ENCODE assay signal across 24 cellular contexts in genomic region chr22:37012956-37013355, GRCh38. TPM values are rescaled to one million over a fixed set of nuclear protein-coding genes. Genes with fewer than 3 reads are reported as not detected.
DNase-seq lines count a peak whose midpoint lies in the region; ATAC-seq and TF ChIP-seq lines count a peak whose summit lies in the region.
"Had no signal": no experiment of that assay in that cellular context is flagged by ENCODE, and none has a peak within 500 bp of the region (broad histone marks: within the 10 kb centered on the region; RNA-seq: fewer than 3 reads in every experiment).

No MANE protein-coding gene starts in this region.

- DNase-seq in RWPE1 (ENCODE audit: low spot score): no peak
- DNase-seq in caudate nucleus (lab: John Stamatoyannopoulos, UW): no peak
- DNase-seq in left lobe of liver (ENCODE audit: low spot score): peak; percentile 80
- no peak for DNase-seq in stomach
- DNase-seq in GM19238 (ENCODE audit: insufficient read length, low spot score): no peak
- no peak for DNase-seq in activated CD8-positive, alpha-beta T cell treated with anti-CD3 and anti-CD28 coated beads, Interleukin-2, amount 10 ng/mL, durations not matched to agents 7 days and 5 days
- DNase-seq in C1 segment of cervical spinal cord (lab: John Stamatoyannopoulos, UW): no peak
- no peak for DNase-seq in NCI-H446 (lab: John Stamatoyannopoulos, UW)
- DNase-seq: CD8-positive, alpha-beta memory T cell; DMS 273 treated with DMSO at 0.1 percent for 48 hours; DMS79; EL; GDM1; GOT3; HFFc6; NCI-H1048; NCI-H1417; NCI-H1694; NCI-H2029 treated with DMSO at 0.1 percent for 48 hours; NCI-H526 treated with DMSO at 0.1 percent for 48 hours had no signal

- WGBS in stomach, 5 donors: 66 to 78% (median 75%) methylated on average over 10 of the region's 10 CpGs

- H3K4me3 ChIP-seq in stomach: no peak overlapping the region
- H3K4me3 ChIP-seq: GM12878, HAP-1 had no signal

- no peak overlapping the region for H3K4me3 Mint-ChIP-seq in activated CD8-positive, alpha-beta T cell treated with anti-CD3 and anti-CD28 coated beads, Interleukin-2, amount 10 ng/mL, durations not matched to agents 7 days and 5 days
- H3K4me3 Mint-ChIP-seq: CD14-positive monocyte; CD8-positive, alpha-beta memory T cell; HFFc6 had no signal

- no peaks in the 10 kb centered on the region for H3K4me1 Mint-ChIP-seq in activated CD8-positive, alpha-beta T cell treated with anti-CD3 and anti-CD28 coated beads, Interleukin-2, amount 10 ng/mL, durations not matched to agents 7 days and 5 days (ENCODE audit: low read depth)
- H3K4me1 Mint-ChIP-seq: CD8-positive, alpha-beta memory T cell had no signal

- peaks cover 0 to 10% (median 4%) of the 10 kb centered on the region in 4 donors for H3K36me3 ChIP-seq in stomach

- no peak for TF ChIP-seq POLR2A in stomach (IDR thresholded peaks at IDR 0.05)

- POLR2A ChIA-PET in RWPE1 (lab: Yijun Ruan, JAX; ENCODE audit: low non-redundant PET): no interaction called here
- POLR2A ChIA-PET in activated CD8-positive, alpha-beta T cell treated with anti-CD3 and anti-CD28 coated beads, Interleukin-2, amount 10 ng/mL, durations not matched to agents 7 days and 5 days (lab: Charles Lee): no interaction called here

- no peaks in the 10 kb centered on the region for H3K9me3 Mint-ChIP-seq in activated CD8-positive, alpha-beta T cell treated with anti-CD3 and anti-CD28 coated beads, Interleukin-2, amount 10 ng/mL, durations not matched to agents 7 days and 5 days (ENCODE audit: insufficient read depth)
- H3K9me3 Mint-ChIP-seq: CD8-positive, alpha-beta memory T cell; HFFc6; IgD-negative memory B cell had no signal

- CTCF ChIA-PET in RWPE1 (lab: Yijun Ruan, JAX): no interaction called here
- CTCF ChIA-PET in activated CD8-positive, alpha-beta T cell treated with anti-CD3 and anti-CD28 coated beads, Interleukin-2, amount 10 ng/mL, durations not matched to agents 7 days and 5 days (lab: Charles Lee): no interaction called here

- intact Hi-C loops in stomach (cut with DNase I; ENCODE audit: low total_unique reads): no loop called here

- peak; percentile 50 for ATAC-seq in left lobe of liver
- no peak for ATAC-seq in activated CD8-positive, alpha-beta T cell treated with anti-CD3 and anti-CD28 coated beads, Interleukin-2, amount 10 ng/mL, durations not matched to agents 7 days and 5 days
- ATAC-seq: GM12878 had no signal

- H3K27me3 ChIP-seq in stomach: no peaks in the 10 kb centered on the region

- no peak overlapping the region for H3K27ac Mint-ChIP-seq in activated CD8-positive, alpha-beta T cell treated with anti-CD3 and anti-CD28 coated beads, Interleukin-2, amount 10 ng/mL, durations not matched to agents 7 days and 5 days
- H3K27ac Mint-ChIP-seq: HFFc6, IgD-negative memory B cell had no signal

- peaks cover 38 to 82% (median 63%) of the 10 kb centered on the region in 4 donors for H3K4me1 ChIP-seq in stomach
- H3K4me1 ChIP-seq: HAP-1 had no signal

- peaks cover 15% of the 10 kb centered on the region for H3K27me3 Mint-ChIP-seq in activated CD8-positive, alpha-beta T cell treated with anti-CD3 and anti-CD28 coated beads, Interleukin-2, amount 10 ng/mL, durations not matched to agents 7 days and 5 days (ENCODE audit: low read depth)

- H3K27ac ChIP-seq in RWPE1: peak overlapping the region; percentile 34
- H3K27ac ChIP-seq in caudate nucleus (ENCODE audit: low read depth, low read length): peak overlapping the region; percentile 72
- peak overlapping the region in 4 of 5 donors; percentile 39 to 97 (median 71) for H3K27ac ChIP-seq in stomach

- H3K9me3 ChIP-seq in stomach: no peaks in the 10 kb centered on the region
- H3K9me3 ChIP-seq: HAP-1 had no signal

- TF ChIP-seq EP300 in stomach (IDR thresholded peaks at IDR 0.05): no peak

- no peaks in the 10 kb centered on the region for H3K36me3 Mint-ChIP-seq in activated CD8-positive, alpha-beta T cell treated with anti-CD3 and anti-CD28 coated beads, Interleukin-2, amount 10 ng/mL, durations not matched to agents 7 days and 5 days (ENCODE audit: low read depth)
- H3K36me3 Mint-ChIP-seq: CD8-positive, alpha-beta memory T cell had no signal

- TF ChIP-seq CTCF in RWPE1 (conservative IDR thresholded peaks at IDR 0.05; ENCODE audit: low read depth) (no peak), stomach (IDR thresholded peaks at IDR 0.05) (no peak)

RNA-seq across cellular contexts. Expression of gene TST, which starts 6.3 kb away (rescaled TPM):
- total RNA-seq in left lobe of liver (349 TPM), stomach (100 to 1,000 TPM in 1 of 5 donors, 10 to 100 TPM in 4; 51.8 to 709 (median 91.4) TPM)
- polyA plus RNA-seq in stomach: 100 to 1,000 TPM in 2 of 3 donors, 10 to 100 TPM in 1; 87.1 to 377 (median 103) TPM
- total RNA-seq in activated CD8-positive, alpha-beta T cell treated with anti-CD3 and anti-CD28 coated beads, Interleukin-2, amount 10 ng/mL, durations not matched to agents 7 days and 5 days: 1 to 10 TPM; 8.3 to 9.4 TPM

RNA-seq across cellular contexts. Expression of gene MPST, which starts 6.6 kb away (rescaled TPM):
- total RNA-seq in left lobe of liver (247 TPM), stomach (1,000 to 10,000 TPM in 1 of 5 donors, 100 to 1,000 TPM in 2, 10 to 100 TPM in 2; 48.3 to 1,943 (median 152) TPM)
- 100 to 1,000 TPM; 123 to 178 (median 172) TPM for polyA plus RNA-seq in stomach
- total RNA-seq in activated CD8-positive, alpha-beta T cell treated with anti-CD3 and anti-CD28 coated beads, Interleukin-2, amount 10 ng/mL, durations not matched to agents 7 days and 5 days: 10 to 100 TPM; 28.5 to 33.6 TPM

RNA-seq across cellular contexts. Expression of gene KCTD17, which starts 38.6 kb away (rescaled TPM):
- total RNA-seq in left lobe of liver (2.0 TPM), stomach (10 to 100 TPM in 2 of 5 donors, 1 to 10 TPM in 3; 1.8 to 82.8 (median 5.9) TPM)
- 10 to 100 TPM in 2 of 3 donors, 1 to 10 TPM in 1; 6.3 to 17.6 (median 12.1) TPM for polyA plus RNA-seq in stomach
- total RNA-seq in activated CD8-positive, alpha-beta T cell treated with anti-CD3 and anti-CD28 coated beads, Interleukin-2, amount 10 ng/mL, durations not matched to agents 7 days and 5 days: 10 to 100 TPM; 34.3 to 35.9 TPM

Comparison
In these comparisons a context has a peak if more than half of its experiments do, and no peak if none do; other contexts are left out.
1. RNA of gene TST, which starts 6.3 kb away (total RNA-seq): 349 TPM in left lobe of liver (single experiment) and 51.8 to 709 TPM in stomach; 8.3 to 9.4 TPM in activated CD8-positive, alpha-beta T cell treated with anti-CD3 and anti-CD28 coated beads, Interleukin-2, amount 10 ng/mL, durations not matched to agents 7 days and 5 days; every median in the first group is over 4 times any median in the second.
2. Peak in every context shown above with its lines, with median percentiles within 50 percentile points of each other: H3K27ac ChIP-seq.